Comparison of ENCODE assay signal across 16 cellular contexts in genomic region chr11:68803766-68804165, GRCh38. TPM values are rescaled to one million over a fixed set of nuclear protein-coding genes. Genes with fewer than 3 reads are reported as not detected.
DNase-seq lines count a peak whose midpoint lies in the region; ATAC-seq, FAIRE-seq and TF ChIP-seq lines count a peak whose summit lies in the region.
"Had no signal": no experiment of that assay in that cellular context is flagged by ENCODE, and none has a peak within 500 bp of the region (broad histone marks: within the 10 kb centered on the region; RNA-seq: fewer than 3 reads in every experiment).

No MANE protein-coding gene starts in this region.

- H3K36me3 ChIP-seq in WERI-Rb-1 (no peaks in the 10 kb centered on the region), adrenal gland (replicated peaks in 1 of 2) (peaks cover 0 to 69% of the 10 kb centered on the region in 2 donors)

- no peaks in the 10 kb centered on the region for H3K4me1 Mint-ChIP-seq in activated CD8-positive, alpha-beta T cell treated with anti-CD3 and anti-CD28 coated beads for 36 hours (ENCODE audit: low read depth)
- H3K4me1 Mint-ChIP-seq: CD14-positive monocyte, GM23338 had no signal

- 91 to 95% (median 94%) methylated on average over 8 of the region's 8 CpGs for WGBS in adrenal gland, 4 donors

- H3K4me1 ChIP-seq in adrenal gland (replicated peaks in 1 of 2): peaks cover 9% of the 10 kb centered on the region in 2 donors

- H3K27ac ChIP-seq in WERI-Rb-1 (peak overlapping the region; percentile 59), adrenal gland (no peak overlapping the region)
- H3K27ac ChIP-seq: HL-60 had no signal

- H3K27me3 ChIP-seq in WERI-Rb-1 (ENCODE audit: insufficient read depth, low read depth, severe bottlenecking): no peaks in the 10 kb centered on the region
- H3K27me3 ChIP-seq in adrenal gland: no peaks in the 10 kb centered on the region

- POLR2A ChIA-PET in activated CD8-positive, alpha-beta T cell treated with anti-CD3 and anti-CD28 coated beads for 36 hours (lab: Charles Lee): no interaction called here

- no peak for TF ChIP-seq POLR2A in adrenal gland (IDR thresholded peaks at IDR 0.05)

- no peak overlapping the region; the same call in 1 of the 2 replicates for H3K4me3 ChIP-seq in WERI-Rb-1 (ENCODE audit: low read depth, low read length)
- no peak overlapping the region for H3K4me3 ChIP-seq in adrenal gland
- H3K4me3 ChIP-seq: GM23338 had no signal

- H3K4me3 Mint-ChIP-seq in activated CD8-positive, alpha-beta T cell treated with anti-CD3 and anti-CD28 coated beads for 36 hours: no peak overlapping the region
- H3K4me3 Mint-ChIP-seq: CD14-positive monocyte; CD8-positive, alpha-beta T cell; GM23338 had no signal

- H3K27me3 Mint-ChIP-seq in activated CD8-positive, alpha-beta T cell treated with anti-CD3 and anti-CD28 coated beads for 36 hours: no peaks in the 10 kb centered on the region

- DNase-seq in D721Med (ENCODE audit: insufficient read length, low spot score): peak; percentile 60
- DNase-seq in NCI-H524 (lab: John Stamatoyannopoulos, UW): peak; percentile 81 to 87
- DNase-seq in WERI-Rb-1: peak; percentile 84
- DNase-seq in cerebellum (ENCODE audit: low spot score): peak; percentile 86
- DNase-seq in activated CD8-positive, alpha-beta T cell treated with anti-CD3 and anti-CD28 coated beads for 36 hours: no peak
- DNase-seq in activated naive CD4-positive, alpha-beta T cell treated with anti-CD3 and anti-CD28 coated beads, Interleukin-2, amount 50 U/mL, for 16 hours: no peak
- DNase-seq in adrenal gland: no peak
- DNase-seq: CD8-positive, alpha-beta T cell; COR-L47; DMS79; H7 had no signal

- no peak for ATAC-seq in activated CD8-positive, alpha-beta T cell treated with anti-CD3 and anti-CD28 coated beads for 36 hours
- ATAC-seq: CD8-positive, alpha-beta T cell had no signal

- no peak overlapping the region for H3K27ac Mint-ChIP-seq in activated CD8-positive, alpha-beta T cell treated with anti-CD3 and anti-CD28 coated beads for 36 hours
- H3K27ac Mint-ChIP-seq: CD8-positive, alpha-beta T cell; GM23338 had no signal

- no peaks in the 10 kb centered on the region for H3K9me3 ChIP-seq in WERI-Rb-1 (ENCODE audit: severe bottlenecking)
- H3K9me3 ChIP-seq in adrenal gland (replicated peaks in 1 of 3): no peaks in the 10 kb centered on the region

- H3K9me3 Mint-ChIP-seq in activated CD8-positive, alpha-beta T cell treated with anti-CD3 and anti-CD28 coated beads for 36 hours: no peaks in the 10 kb centered on the region
- H3K9me3 Mint-ChIP-seq: CD14-positive monocyte; CD8-positive, alpha-beta T cell had no signal

- peak; percentile 77 for FAIRE-seq in D721Med (lab: Jason Lieb, UNC)
- FAIRE-seq: G401.6, GM12891 had no signal

- CTCF ChIA-PET in activated CD8-positive, alpha-beta T cell treated with anti-CD3 and anti-CD28 coated beads for 36 hours (lab: Charles Lee): interaction anchor here (0.9 to 1.1 kb wide), 3 partner anchors 11 to 40 kb away, joined by 3 read pairs; no protein-coding TSS in a partner anchor

- TF ChIP-seq CTCF in D721Med (IDR thresholded peaks at IDR 0.05; ENCODE audit: insufficient read depth, missing control alignments) (no peak), WERI-Rb-1 (IDR thresholded peaks at IDR 0.05; ENCODE audit: low read depth, low read length) (no peak), adrenal gland (IDR thresholded peaks at IDR 0.05) (no peak)
- TF ChIP-seq CTCF in activated CD8-positive, alpha-beta T cell treated with anti-CD3 and anti-CD28 coated beads for 36 hours (IDR thresholded peaks at IDR 0.05): no peak

- H3K36me3 Mint-ChIP-seq in activated CD8-positive, alpha-beta T cell treated with anti-CD3 and anti-CD28 coated beads for 36 hours (ENCODE audit: low read depth): peaks cover 7% of the 10 kb centered on the region

- intact Hi-C loops in activated CD8-positive, alpha-beta T cell treated with anti-CD3 and anti-CD28 coated beads for 36 hours (cut with micrococcal nuclease): no loop called here
- intact Hi-C loops in adrenal gland (cut with DNase I): no loop called here

RNA-seq across cellular contexts. Expression of gene CPT1A, which starts 38.0 kb away (rescaled TPM):
- 10.2 TPM for total RNA-seq in cerebellum
- total RNA-seq in activated CD8-positive, alpha-beta T cell treated with anti-CD3 and anti-CD28 coated beads for 36 hours: 10 to 100 TPM; 17.5 TPM
- total RNA-seq in adrenal gland: 100 to 1,000 TPM in 1 of 8 donors, 10 to 100 TPM in 7; 61.9 to 140 (median 69.6) TPM
- polyA plus RNA-seq in adrenal gland: 10 to 100 TPM; 15.2 to 66.1 (median 22.3) TPM

RNA-seq across cellular contexts. Expression of gene TESMIN, which starts 52.4 kb away (rescaled TPM):
- 3.4 TPM for total RNA-seq in cerebellum
- total RNA-seq in activated CD8-positive, alpha-beta T cell treated with anti-CD3 and anti-CD28 coated beads for 36 hours: 1 to 10 TPM; 3.4 to 4.9 TPM
- total RNA-seq in adrenal gland: 1 to 10 TPM in 7 of 8 donors, under 1 TPM in 1; 0.42 to 6.6 (median 3.1) TPM
- polyA plus RNA-seq in adrenal gland: 1 to 10 TPM in 2 of 3 donors, under 1 TPM in 1; 0.71 to 1.8 (median 1.4) TPM

Comparison
In these comparisons a context has a peak if more than half of its experiments do, and no peak if none do; other contexts are left out.
1. DNase-seq: peak in D721Med (single experiment), NCI-H524 (2 of 2), WERI-Rb-1 (single experiment) and cerebellum (single experiment); none in activated CD8-positive, alpha-beta T cell treated with anti-CD3 and anti-CD28 coated beads for 36 hours (single experiment), activated naive CD4-positive, alpha-beta T cell treated with anti-CD3 and anti-CD28 coated beads, Interleukin-2, amount 50 U/mL, for 16 hours (single experiment) and adrenal gland (0 of 7).